ENCODE assay signal across 2 cellular contexts in the genomic region with DNA sequence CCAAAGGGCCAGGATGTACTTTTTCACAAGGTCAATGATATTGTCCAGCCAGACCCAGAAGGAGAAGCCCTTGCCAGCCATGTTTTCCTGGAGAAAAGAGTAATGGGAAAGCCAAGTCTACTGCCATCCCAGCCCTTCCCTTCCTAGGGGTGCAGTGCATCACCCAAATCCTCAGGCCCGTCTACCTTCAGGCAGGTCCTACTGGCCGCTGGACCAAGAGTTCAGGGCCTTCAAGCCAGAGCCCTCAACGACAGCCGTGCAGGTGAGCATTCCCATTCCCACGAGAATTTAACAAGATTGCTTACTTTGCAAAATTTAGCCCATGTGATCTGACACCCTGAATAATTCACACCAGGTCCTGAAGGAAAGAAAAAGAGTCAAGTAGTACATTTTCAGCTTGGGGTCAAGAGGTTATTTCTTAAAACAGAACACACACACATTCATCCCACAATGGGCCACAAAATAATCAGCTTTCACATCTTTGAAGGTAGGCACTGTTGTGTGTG.
A peak's percentile ranks its signal among the peaks of the same experiment; 100 is the strongest.
TF ChIP-seq lines count a peak whose summit lies in the region.

No MANE protein-coding gene starts in this region.

TF ChIP-seq in IMR-90, 13 proteins besides CTCF, POLR2A, EP300 and RAD21:
- TF ChIP-seq RFX5 (IDR thresholded peaks at IDR 0.05; ENCODE audit: low read depth, low read length) (no peak), RCOR1 (IDR thresholded peaks at IDR 0.05; ENCODE audit: insufficient replicate concordance, low read length) (no peak), SMC3 (IDR thresholded peaks at IDR 0.05; ENCODE audit: low read depth, low read length) (no peak), MAFK (IDR thresholded peaks at IDR 0.05; ENCODE audit: low read depth, low read length) (peak; percentile 91)
TF ChIP-seq in IMR-90: peak in this region for 1.

TF ChIP-seq in GM12878, 131 proteins besides CTCF, POLR2A, EP300 and RAD21:
- 0 out of 2 replicates have a peak, but pooled peaks have one; percentile 6 for TF ChIP-seq LARP7 (IDR thresholded peaks at IDR 0.05)
- TF ChIP-seq, protein P1, sequence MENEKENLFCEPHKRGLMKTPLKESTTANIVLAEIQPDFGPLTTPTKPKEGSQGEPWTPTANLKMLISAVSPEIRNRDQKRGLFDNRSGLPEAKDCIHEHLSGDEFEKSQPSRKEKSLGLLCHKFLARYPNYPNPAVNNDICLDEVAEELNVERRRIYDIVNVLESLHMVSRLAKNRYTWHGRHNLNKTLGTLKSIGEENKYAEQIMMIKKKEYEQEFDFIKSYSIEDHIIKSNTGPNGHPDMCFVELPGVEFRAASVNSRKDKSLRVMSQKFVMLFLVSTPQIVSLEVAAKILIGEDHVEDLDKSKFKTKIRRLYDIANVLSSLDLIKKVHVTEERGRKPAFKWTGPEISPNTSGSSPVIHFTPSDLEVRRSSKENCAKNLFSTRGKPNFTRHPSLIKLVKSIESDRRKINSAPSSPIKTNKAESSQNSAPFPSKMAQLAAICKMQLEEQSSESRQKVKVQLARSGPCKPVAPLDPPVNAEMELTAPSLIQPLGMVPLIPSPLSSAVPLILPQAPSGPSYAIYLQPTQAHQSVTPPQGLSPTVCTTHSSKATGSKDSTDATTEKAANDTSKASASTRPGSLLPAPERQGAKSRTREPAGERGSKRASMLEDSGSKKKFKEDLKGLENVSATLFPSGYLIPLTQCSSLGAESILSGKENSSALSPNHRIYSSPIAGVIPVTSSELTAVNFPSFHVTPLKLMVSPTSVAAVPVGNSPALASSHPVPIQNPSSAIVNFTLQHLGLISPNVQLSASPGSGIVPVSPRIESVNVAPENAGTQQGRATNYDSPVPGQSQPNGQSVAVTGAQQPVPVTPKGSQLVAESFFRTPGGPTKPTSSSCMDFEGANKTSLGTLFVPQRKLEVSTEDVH (IDR thresholded peaks at IDR 0.05; ENCODE audit: low read depth, partially characterized antibody): no peak
TF ChIP-seq in GM12878: peak in this region for 1.
